In the genomic region with DNA sequence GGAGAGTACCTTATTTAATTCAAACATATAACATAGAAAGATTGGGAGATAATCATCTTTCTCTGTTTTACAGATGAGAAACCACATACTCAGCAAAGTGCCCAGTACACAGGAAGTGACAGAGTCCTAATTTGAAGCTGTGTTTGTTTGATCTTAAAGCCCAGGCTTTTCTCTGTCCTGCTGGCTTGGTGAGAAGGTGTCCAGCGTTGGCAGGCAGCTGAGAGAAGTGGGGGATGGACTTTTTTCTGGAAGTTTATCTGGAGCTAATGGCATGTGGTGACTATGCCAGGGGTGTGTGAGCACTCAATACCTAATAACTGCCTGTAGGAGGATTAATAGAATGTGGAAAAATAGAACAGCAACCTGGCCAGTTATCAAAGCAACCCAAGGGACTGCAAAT, we compare ENCODE assay signal across 17 cellular contexts.
DNase-seq lines count a peak whose midpoint lies in the region; ATAC-seq, FAIRE-seq and TF ChIP-seq lines count a peak whose summit lies in the region.
"Had no signal": no experiment of that assay in that cellular context is flagged by ENCODE, and none has a peak within 500 bp of the region (broad histone marks: within the 10 kb centered on the region; RNA-seq: fewer than 3 reads in every experiment).

No MANE protein-coding gene starts in this region.

- no peak overlapping the region for H3K27ac ChIP-seq in GM12878 (ENCODE audit: control insufficient read depth, insufficient read depth)
- H3K27ac ChIP-seq: GM23248, thoracic aorta had no signal

- CTCF ChIA-PET in GM12878 (lab: Yijun Ruan, JAX), result interaction anchor here (0.5 to 1.3 kb wide), 6 partner anchors 12 to 316 kb away, joined by 3 to 4 read pairs (median 3); no protein-coding TSS in a partner anchor

- POLR2A ChIA-PET in GM12878 (lab: Charles Lee), result interaction anchor here (0.9 to 1.1 kb wide), 5 partner anchors 9 to 38 kb away, joined by 3 to 4 read pairs (median 3); no protein-coding TSS in a partner anchor

- no peak for TF ChIP-seq RAD21 in GM12878 (IDR thresholded peaks at IDR 0.05; ENCODE audit: insufficient read depth, low read depth, low read length)

- SMC1A ChIA-PET in GM12878 (lab: Charles Lee; ENCODE audit: uncharacterized antibody, unreplicated experiment), result interaction anchor here (1.0 to 3.4 kb wide), 11 partner anchors 9 to 43 kb away, joined by 3 to 16 read pairs (median 7); no protein-coding TSS in a partner anchor

- TF ChIP-seq EP300 in GM12878 (IDR thresholded peaks at IDR 0.05; ENCODE audit: borderline replicate concordance in 1 of 2, control insufficient read depth in 1 of 2, low read depth in 2 of 2, low read length in 2 of 2), result no peak

- no peaks in the 10 kb centered on the region for H3K4me1 ChIP-seq in GM12878 (ENCODE audit: control insufficient read depth, insufficient read depth, low read length)

- FAIRE-seq in GM12878 (lab: Jason Lieb, UNC), result no peak
- FAIRE-seq: kidney, TTC549 had no signal

- H2AFZ ChIP-seq in GM12878 (ENCODE audit: control insufficient read depth, low read depth, low read length), result no peak overlapping the region
- H2AFZ ChIP-seq: GM23248 had no signal

- peaks cover 5% of the 10 kb centered on the region for H3K4me1 Mint-ChIP-seq in stimulated activated naive CD8-positive, alpha-beta T cell treated with anti-CD3 and anti-CD28 coated beads, Interleukin-15, amount 100 ng/mL, for 72 hours

- H3K4me2 ChIP-seq in GM12878 (ENCODE audit: control insufficient read depth, insufficient read depth), result no peak overlapping the region

- no peaks in the 10 kb centered on the region for H3K9me3 ChIP-seq in GM12878 (replicated peaks; ENCODE audit: control insufficient read depth, insufficient read depth, low read length)
- H3K9me3 ChIP-seq: MG63, thoracic aorta had no signal

- peak; percentile 61 for ATAC-seq in stimulated activated naive CD8-positive, alpha-beta T cell treated with anti-CD3 and anti-CD28 coated beads, Interleukin-15, amount 100 ng/mL, for 72 hours
- ATAC-seq in stimulated activated naive CD8-positive, alpha-beta T cell treated with anti-CD3 and anti-CD28 coated beads, Interleukin-15, Interleukin-2, amounts not matched to agents 100 U/mL and 50 U/mL, for 24 hours, result no peak
- ATAC-seq in HG03139 (IDR thresholded peaks at IDR 0.05; ENCODE audit: unreplicated experiment) (peak; percentile 62), GM12878 (peak; percentile 91), HG03457 (IDR thresholded peaks at IDR 0.05; ENCODE audit: unreplicated experiment) (no peak)

- WGBS in GM12878 (ENCODE audit: insufficient coverage, insufficient replicate concordance, low lambda C conversion rate, missing lambda C conversion rate), result 6% methylated on average over 1 of the region's 1 CpG

- H3K27ac Mint-ChIP-seq in stimulated activated naive CD8-positive, alpha-beta T cell treated with anti-CD3 and anti-CD28 coated beads, Interleukin-15, amount 100 ng/mL, for 72 hours, result no peak overlapping the region
- H3K27ac Mint-ChIP-seq: activated naive CD4-positive, alpha-beta T cell treated with anti-CD3 and anti-CD28 coated beads, Interleukin-2, amount 50 U/mL, for 24 hours had no signal

- RAD21 ChIA-PET in GM12878 (lab: Charles Lee; ENCODE audit: unreplicated experiment), result interaction anchor here (0.6 to 1.4 kb wide), 6 partner anchors 10 to 42 kb away, joined by 3 to 5 read pairs (median 3); no protein-coding TSS in a partner anchor

- H3K79me2 ChIP-seq in GM12878 (ENCODE audit: control insufficient read depth, insufficient read depth, low read length), result no peaks in the 10 kb centered on the region

- no peak for TF ChIP-seq CTCF in GM12878 (IDR thresholded peaks at IDR 0.05 in 2 of 3, conservative IDR thresholded peaks at IDR 0.05 in 1 of 3; ENCODE audit: control insufficient read depth in 2 of 3, extremely low read depth in 1 of 3, insufficient read depth in 1 of 3, low read depth in 3 of 3, low read length in 3 of 3)

- no peaks in the 10 kb centered on the region for H3K27me3 ChIP-seq in GM12878 (replicated peaks in 1 of 2; ENCODE audit: control insufficient read depth in 2 of 2, insufficient read depth in 2 of 2, low read length in 1 of 2)
- H3K27me3 ChIP-seq: MG63 had no signal

- no peak for TF ChIP-seq POLR2A in GM12878 (IDR thresholded peaks at IDR 0.05; ENCODE audit: low read depth, low read length)

- H3K9me3 Mint-ChIP-seq in stimulated activated naive CD8-positive, alpha-beta T cell treated with anti-CD3 and anti-CD28 coated beads, Interleukin-15, amount 100 ng/mL, for 72 hours, result no peaks in the 10 kb centered on the region
- H3K9me3 Mint-ChIP-seq: activated naive CD4-positive, alpha-beta T cell treated with anti-CD3 and anti-CD28 coated beads, Interleukin-2, amount 50 U/mL, for 24 hours had no signal

- no TSS peak for BruUV-seq in GM12878 (replicated peaks; lab: Mats Ljungman, UMichigan)

- intact Hi-C loops in GM12878 (cut with micrococcal nuclease; ENCODE audit: unreplicated experiment), result no loop called here

- in situ Hi-C loops in GM12878 (cut with MboI), result no loop called here

- H3K27me3 Mint-ChIP-seq in stimulated activated naive CD8-positive, alpha-beta T cell treated with anti-CD3 and anti-CD28 coated beads, Interleukin-15, amount 100 ng/mL, for 72 hours, result no peaks in the 10 kb centered on the region
- H3K27me3 Mint-ChIP-seq: activated naive CD4-positive, alpha-beta T cell treated with anti-CD3 and anti-CD28 coated beads, Interleukin-2, amount 50 U/mL, for 24 hours had no signal

- H3K4me3 Mint-ChIP-seq in stimulated activated naive CD8-positive, alpha-beta T cell treated with anti-CD3 and anti-CD28 coated beads, Interleukin-15, amount 100 ng/mL, for 72 hours, result no peak overlapping the region
- H3K4me3 Mint-ChIP-seq: activated naive CD4-positive, alpha-beta T cell treated with anti-CD3 and anti-CD28 coated beads, Interleukin-2, amount 50 U/mL, for 24 hours had no signal

- no peaks in the 10 kb centered on the region for H3K36me3 ChIP-seq in GM12878 (ENCODE audit: control insufficient read depth in 2 of 2, insufficient read depth in 2 of 2, low read length in 1 of 2)
- H3K36me3 ChIP-seq: MG63, thoracic aorta had no signal

- DNase-seq in stimulated activated naive CD8-positive, alpha-beta T cell treated with anti-CD3 and anti-CD28 coated beads, Interleukin-15, amount 100 ng/mL, for 72 hours, result no peak
- no peak for DNase-seq in stimulated activated naive CD8-positive, alpha-beta T cell treated with anti-CD3 and anti-CD28 coated beads, Interleukin-15, Interleukin-2, amounts not matched to agents 100 U/mL and 50 U/mL, for 24 hours
- DNase-seq in GM12878 (ENCODE audit: low read depth, low spot score) (no peak), NCI-H2081 (lab: John Stamatoyannopoulos, UW) (no peak)
- DNase-seq in stimulated activated CD4-positive, alpha-beta T cell treated with anti-CD3 and anti-CD28 coated beads, Interleukin-4, amount 100 ng/mL, for 1 hour, result no peak
- no peak for DNase-seq in activated CD4-positive, alpha-beta T cell treated with anti-CD3 and anti-CD28 coated beads for 1 hour
- DNase-seq: DMS 273 treated with DMSO at 0.1 percent for 48 hours, glutamatergic neuron, GM23248, kidney, MG63, NCI-H2171 had no signal

- H3K4me3 ChIP-seq in GM12878, result no peak overlapping the region
- H3K4me3 ChIP-seq: GM23248, MG63, thoracic aorta had no signal

- no peaks in the 10 kb centered on the region for H4K20me1 ChIP-seq in GM12878 (ENCODE audit: control insufficient read depth, insufficient read depth)

- H3K9ac ChIP-seq in GM12878 (ENCODE audit: control insufficient read depth, insufficient read depth, low read length), result no peak overlapping the region
- H3K9ac ChIP-seq: GM23248 had no signal

TF ChIP-seq in GM12878, 131 proteins besides CTCF, POLR2A, EP300 and RAD21:
- TF ChIP-seq MTA2 (IDR thresholded peaks at IDR 0.05; ENCODE audit: low read depth) (peak; percentile 43; the same call in 1 of the 2 replicates), ZNF384 (IDR thresholded peaks at IDR 0.05; ENCODE audit: borderline replicate concordance, low read depth, low read length) (no peak), WRNIP1 (IDR thresholded peaks at IDR 0.05; ENCODE audit: borderline replicate concordance, low read depth, low read length) (no peak)
- TF ChIP-seq, protein P1, sequence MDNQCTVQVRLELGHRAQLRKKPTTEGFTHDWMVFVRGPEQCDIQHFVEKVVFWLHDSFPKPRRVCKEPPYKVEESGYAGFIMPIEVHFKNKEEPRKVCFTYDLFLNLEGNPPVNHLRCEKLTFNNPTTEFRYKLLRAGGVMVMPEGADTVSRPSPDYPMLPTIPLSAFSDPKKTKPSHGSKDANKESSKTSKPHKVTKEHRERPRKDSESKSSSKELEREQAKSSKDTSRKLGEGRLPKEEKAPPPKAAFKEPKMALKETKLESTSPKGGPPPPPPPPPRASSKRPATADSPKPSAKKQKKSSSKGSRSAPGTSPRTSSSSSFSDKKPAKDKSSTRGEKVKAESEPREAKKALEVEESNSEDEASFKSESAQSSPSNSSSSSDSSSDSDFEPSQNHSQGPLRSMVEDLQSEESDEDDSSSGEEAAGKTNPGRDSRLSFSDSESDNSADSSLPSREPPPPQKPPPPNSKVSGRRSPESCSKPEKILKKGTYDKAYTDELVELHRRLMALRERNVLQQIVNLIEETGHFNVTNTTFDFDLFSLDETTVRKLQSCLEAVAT (IDR thresholded peaks at IDR 0.05), result peak; percentile 84

Comparison
In these comparisons a context has a peak if more than half of its experiments do, and no peak if none do; other contexts are left out.
1. ATAC-seq: peak in stimulated activated naive CD8-positive, alpha-beta T cell treated with anti-CD3 and anti-CD28 coated beads, Interleukin-15, amount 100 ng/mL, for 72 hours (single experiment), HG03139 (single experiment) and GM12878 (single experiment); none in stimulated activated naive CD8-positive, alpha-beta T cell treated with anti-CD3 and anti-CD28 coated beads, Interleukin-15, Interleukin-2, amounts not matched to agents 100 U/mL and 50 U/mL, for 24 hours (single experiment) and HG03457 (single experiment).